In genomic region chr10:103676058-103676785, GRCh38 we compare ENCODE assay signal across 10 cellular contexts.
DNase-seq lines count a peak whose midpoint lies in the region; ATAC-seq and TF ChIP-seq lines count a peak whose summit lies in the region.
"Had no signal": no experiment of that assay in that cellular context is flagged by ENCODE, and none has a peak within 500 bp of the region (broad histone marks: within the 10 kb centered on the region; RNA-seq: fewer than 3 reads in every experiment).

No MANE protein-coding gene starts in this region.

- H3K9ac ChIP-seq in stomach smooth muscle (ENCODE audit: low read length in 2 of 2) = no peak overlapping the region

- 42 to 49% methylated on average over 7 of the region's 7 CpGs for WGBS in lower leg skin, 2 donors

- no peak overlapping the region for H3K27ac Mint-ChIP-seq in MCF 10A (ENCODE audit: low read depth, unreplicated experiment)
- H3K27ac Mint-ChIP-seq in stimulated activated effector memory CD8-positive, alpha-beta T cell treated with anti-CD3 and anti-CD28 coated beads, Interleukin-12 subunit alpha, Interleukin-12 subunit beta, amount 100 ng/mL, for 72 hours = no peak overlapping the region

- intact Hi-C loops in MCF 10A (cut with micrococcal nuclease) = loop anchor here (1.0 kb wide), 1 partner anchor 15 kb away; no protein-coding TSS in a partner anchor
- intact Hi-C loops in lower leg skin (cut with DNase I; ENCODE audit: low total_unique reads) = no loop called here

- DNase-seq in HAP-1 (ENCODE audit: low spot score in 2 of 2) (peak; percentile 26 to 71), MCF 10A (ENCODE audit: unreplicated experiment) (peak; percentile 82), lower leg skin (ENCODE audit: low spot score in 2 of 2) (peak; percentile 87 to 95), NCI-H526 treated with DMSO at 0.1 percent for 48 hours (lab: John Stamatoyannopoulos, UW) (no peak), NCI-H1105 (lab: John Stamatoyannopoulos, UW) (no peak)
- no peak for DNase-seq in stimulated activated effector memory CD8-positive, alpha-beta T cell treated with anti-CD3 and anti-CD28 coated beads, Interleukin-12 subunit alpha, Interleukin-12 subunit beta, amount 100 ng/mL, for 72 hours (ENCODE audit: low spot score in 2 of 2)
- DNase-seq in activated T-cell treated with anti-CD3 and anti-CD28 coated beads, Interleukin-2, amount 50 U/mL, for 1 hour = no peak
- DNase-seq: NCI-H2171; stimulated activated CD4-positive, alpha-beta T cell treated with anti-CD3 and anti-CD28 coated beads, Interleukin-2, amount 100 ng/mL, for 24 hours had no signal

- ATAC-seq in stimulated activated effector memory CD8-positive, alpha-beta T cell treated with anti-CD3 and anti-CD28 coated beads, Interleukin-12 subunit alpha, Interleukin-12 subunit beta, amount 100 ng/mL, for 72 hours = no peak

- H3K27me3 Mint-ChIP-seq in MCF 10A (ENCODE audit: insufficient read depth, unreplicated experiment) = no peaks in the 10 kb centered on the region

- peaks cover 5% of the 10 kb centered on the region; the same call in 1 of the 2 replicates for H3K4me1 ChIP-seq in HAP-1
- H3K4me1 ChIP-seq in stomach smooth muscle (ENCODE audit: control insufficient read depth, insufficient read depth, low read length) = peaks cover 40% of the 10 kb centered on the region

- BruUV-seq in MCF 10A (replicated peaks; lab: Mats Ljungman, UMichigan) = no TSS peak

- H3K36me3 ChIP-seq in HAP-1 (replicated peaks) = no peaks in the 10 kb centered on the region
- no peaks in the 10 kb centered on the region for H3K36me3 ChIP-seq in stomach smooth muscle (ENCODE audit: control insufficient read depth in 2 of 2, insufficient read depth in 2 of 2, low read length in 2 of 2)

- TF ChIP-seq POLR2A in lower leg skin (IDR thresholded peaks at IDR 0.05) = no peak

- H3K9me3 Mint-ChIP-seq in MCF 10A (ENCODE audit: unreplicated experiment) = no peaks in the 10 kb centered on the region
- no peaks in the 10 kb centered on the region for H3K9me3 Mint-ChIP-seq in stimulated activated effector memory CD8-positive, alpha-beta T cell treated with anti-CD3 and anti-CD28 coated beads, Interleukin-12 subunit alpha, Interleukin-12 subunit beta, amount 100 ng/mL, for 72 hours

- peaks cover 13% of the 10 kb centered on the region for H3K4me1 Mint-ChIP-seq in MCF 10A (ENCODE audit: insufficient read depth, unreplicated experiment)
- peaks cover 18% of the 10 kb centered on the region for H3K4me1 Mint-ChIP-seq in stimulated activated effector memory CD8-positive, alpha-beta T cell treated with anti-CD3 and anti-CD28 coated beads, Interleukin-12 subunit alpha, Interleukin-12 subunit beta, amount 100 ng/mL, for 72 hours

- peak overlapping the region; percentile 11 for H3K27ac ChIP-seq in stomach smooth muscle (ENCODE audit: low read length)

- H3K4me3 ChIP-seq in HAP-1 = no peak overlapping the region
- H3K4me3 ChIP-seq in lower leg skin (ENCODE audit: low read depth, poor library complexity, severe bottlenecking) = no peak overlapping the region
- no peak overlapping the region for H3K4me3 ChIP-seq in stomach smooth muscle (ENCODE audit: low read length in 2 of 2)

- TF ChIP-seq CTCF in MCF 10A (IDR thresholded peaks at IDR 0.05; ENCODE audit: unreplicated experiment) (no peak), lower leg skin (IDR thresholded peaks at IDR 0.05) (no peak)

- H3K4me3 Mint-ChIP-seq in MCF 10A (ENCODE audit: unreplicated experiment) = no peak overlapping the region
- H3K4me3 Mint-ChIP-seq in stimulated activated effector memory CD8-positive, alpha-beta T cell treated with anti-CD3 and anti-CD28 coated beads, Interleukin-12 subunit alpha, Interleukin-12 subunit beta, amount 100 ng/mL, for 72 hours = no peak overlapping the region

- no peaks in the 10 kb centered on the region for H3K36me3 Mint-ChIP-seq in MCF 10A (ENCODE audit: insufficient read depth, unreplicated experiment)
- H3K36me3 Mint-ChIP-seq in stimulated activated effector memory CD8-positive, alpha-beta T cell treated with anti-CD3 and anti-CD28 coated beads, Interleukin-12 subunit alpha, Interleukin-12 subunit beta, amount 100 ng/mL, for 72 hours = no peaks in the 10 kb centered on the region

- CTCF ChIA-PET in MCF 10A (lab: Yijun Ruan, JAX) = interaction anchor here (1.0 to 3.0 kb wide), 2 partner anchors 10 to 71 kb away, joined by 4 to 27 read pairs; no protein-coding TSS in a partner anchor

- H3K9me3 ChIP-seq in HAP-1 (no peaks in the 10 kb centered on the region), stomach smooth muscle (ENCODE audit: control insufficient read depth in 2 of 2, low read length in 2 of 2) (no peaks in the 10 kb centered on the region)

- POLR2A ChIA-PET in MCF 10A (lab: Yijun Ruan, JAX) = interaction anchor here (0.7 kb wide), 1 partner anchor 339 kb away, joined by 4 read pairs; no protein-coding TSS in a partner anchor

- in situ Hi-C loops in HAP-1 (cut with MboI; ENCODE audit: low sequenced_read_pairs) = no loop called here

- H3K27me3 ChIP-seq in HAP-1 (ENCODE audit: low read depth) (no peaks in the 10 kb centered on the region), stomach smooth muscle (ENCODE audit: control insufficient read depth in 1 of 2, insufficient read depth in 2 of 2, low read length in 2 of 2) (no peaks in the 10 kb centered on the region)

Comparison
In these comparisons a context has a peak if more than half of its experiments do, and no peak if none do; other contexts are left out.
1. DNase-seq: peak in HAP-1 (2 of 2), MCF 10A (single experiment) and lower leg skin (2 of 2); none in stimulated activated effector memory CD8-positive, alpha-beta T cell treated with anti-CD3 and anti-CD28 coated beads, Interleukin-12 subunit alpha, Interleukin-12 subunit beta, amount 100 ng/mL, for 72 hours (0 of 2), NCI-H526 treated with DMSO at 0.1 percent for 48 hours (single experiment), NCI-H1105 (single experiment) and activated T-cell treated with anti-CD3 and anti-CD28 coated beads, Interleukin-2, amount 50 U/mL, for 1 hour (single experiment).